ENCODE assay signal across 9 cellular contexts in the genomic region with DNA sequence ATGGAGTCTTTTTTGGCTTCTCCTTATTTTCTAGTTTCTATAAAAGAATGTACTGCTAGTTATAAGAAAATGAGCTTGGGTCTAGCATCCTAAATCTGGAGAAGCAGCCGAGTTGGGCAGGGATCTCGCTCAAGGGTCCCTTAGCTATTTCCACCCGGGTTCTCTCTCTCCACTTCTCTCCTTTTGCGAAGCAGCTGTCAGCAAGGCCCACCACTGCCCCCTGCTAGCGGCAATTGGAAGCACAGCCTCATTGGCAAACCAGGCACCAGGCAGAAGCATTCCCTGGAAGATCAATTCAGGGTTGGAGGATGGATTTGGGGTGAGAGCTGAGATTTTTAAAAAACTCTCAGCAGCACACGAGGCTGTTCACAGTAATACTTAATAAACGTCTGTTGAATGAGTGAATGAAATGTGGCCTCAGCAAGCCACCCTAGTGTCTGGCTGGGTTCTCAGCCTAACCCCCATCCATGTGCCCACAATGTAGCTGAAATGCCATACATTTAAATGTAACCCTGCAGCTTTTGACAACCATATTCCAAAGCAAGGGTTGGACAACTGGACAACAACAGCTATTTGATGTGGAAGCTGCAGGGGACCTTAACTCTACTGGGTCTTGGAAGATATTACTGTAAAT. TPM values are rescaled to one million over a fixed set of nuclear protein-coding genes. Genes with fewer than 3 reads are reported as not detected.
DNase-seq lines count a peak whose midpoint lies in the region; ATAC-seq, FAIRE-seq and TF ChIP-seq lines count a peak whose summit lies in the region.
"Had no signal": no experiment of that assay in that cellular context is flagged by ENCODE, and none has a peak within 500 bp of the region (broad histone marks: within the 10 kb centered on the region; RNA-seq: fewer than 3 reads in every experiment).

No MANE protein-coding gene starts in this region.

- H3K4me3 ChIP-seq in GM12875 (ENCODE audit: low read depth, low read length) (no peak overlapping the region), fibroblast of mammary gland (ENCODE audit: control insufficient read depth, low read depth, low read length) (no peak overlapping the region), neural cell (ENCODE audit: low read length) (no peak overlapping the region), stomach (no peak overlapping the region)

- DNase-seq in RCC 7860 (ENCODE audit: low spot score): peak; percentile 50
- peak; percentile 75 to 78 for DNase-seq in activated T-cell treated with anti-CD3 and anti-CD28 coated beads, Interleukin-2, amount 50 U/mL, for 72 hours
- peak; percentile 52 for DNase-seq in fibroblast of mammary gland (ENCODE audit: low read depth)
- DNase-seq in stomach: peak; percentile 84

- no peaks in the 10 kb centered on the region for H4K20me1 ChIP-seq in neural cell (ENCODE audit: insufficient read depth)

- ATAC-seq in HG03571 (IDR thresholded peaks at IDR 0.05; ENCODE audit: unreplicated experiment) (peak; percentile 47), GM18873 (IDR thresholded peaks at IDR 0.05; ENCODE audit: low FRiP score, unreplicated experiment) (no peak)
- peak; percentile 66 to 70 for ATAC-seq in activated T-cell treated with anti-CD3 and anti-CD28 coated beads, Interleukin-2, amount 50 U/mL, for 72 hours (replicated peaks in 1 of 2)

- H3F3A ChIP-seq in neural cell (ENCODE audit: insufficient read depth, low read length, poor library complexity, severe bottlenecking): no peaks in the 10 kb centered on the region

- no peak overlapping the region for H3K4me2 ChIP-seq in neural cell (ENCODE audit: low read length)

- no peak overlapping the region for H3K27ac Mint-ChIP-seq in activated T-cell treated with anti-CD3 and anti-CD28 coated beads, Interleukin-2, amount 50 U/mL, for 72 hours

- H3K36me3 ChIP-seq in neural cell (ENCODE audit: insufficient read depth, low read length) (peaks cover 13% of the 10 kb centered on the region), stomach (peaks cover 24 to 78% (median 76%) of the 10 kb centered on the region in 4 donors)

- no peaks in the 10 kb centered on the region for H3K27me3 ChIP-seq in neural cell (ENCODE audit: insufficient read depth, low read depth, low read length)
- H3K27me3 ChIP-seq in stomach: no peaks in the 10 kb centered on the region

- no peaks in the 10 kb centered on the region for H3K9me2 ChIP-seq in neural cell (ENCODE audit: insufficient read depth, low read length)

- no peaks in the 10 kb centered on the region for H3K79me2 ChIP-seq in neural cell (replicated peaks; ENCODE audit: insufficient read depth, low read length)

- H3K9ac ChIP-seq in neural cell (ENCODE audit: low read length): no peak overlapping the region

- no peak for TF ChIP-seq EP300 in neural cell (conservative IDR thresholded peaks at IDR 0.05; ENCODE audit: poor library complexity, severe bottlenecking)
- no peak for TF ChIP-seq EP300 in stomach (IDR thresholded peaks at IDR 0.05)

- TF ChIP-seq CTCF in GM12875 (IDR thresholded peaks at IDR 0.05; ENCODE audit: borderline replicate concordance, insufficient read depth, low read depth, low read length) (peak; percentile 91), fibroblast of mammary gland (conservative IDR thresholded peaks at IDR 0.05; ENCODE audit: control insufficient read depth, insufficient read depth, low read depth, low read length) (peak; percentile 97), neural cell (IDR thresholded peaks at IDR 0.05; ENCODE audit: poor library complexity, severe bottlenecking) (peak; percentile 84), stomach (IDR thresholded peaks at IDR 0.05) (peak in 6 of 7 experiments; percentile 34 to 97 (median 93))

- no peak for FAIRE-seq in RCC 7860 (lab: Jason Lieb, UNC)

- no peak overlapping the region for H3K27ac ChIP-seq in neural cell (ENCODE audit: low read length)
- peak overlapping the region in 2 of 5 donors; percentile 2 to 40 for H3K27ac ChIP-seq in stomach
- H3K27ac ChIP-seq: epithelial cell of prostate had no signal

- H2AFZ ChIP-seq in neural cell (ENCODE audit: low read depth, low read length): no peak overlapping the region

- H3K36me3 Mint-ChIP-seq in activated T-cell treated with anti-CD3 and anti-CD28 coated beads, Interleukin-2, amount 50 U/mL, for 72 hours (ENCODE audit: insufficient read depth in 2 of 2): peaks cover 3 to 14% of the 10 kb centered on the region in 2 donors

- 3 to 7% (median 5%) methylated on average over 7 of the region's 7 CpGs for WGBS in stomach, 5 donors

- H3K9me3 ChIP-seq in neural cell (ENCODE audit: low read length) (no peaks in the 10 kb centered on the region), stomach (no peaks in the 10 kb centered on the region)

- no peaks in the 10 kb centered on the region for H3K27me3 Mint-ChIP-seq in activated T-cell treated with anti-CD3 and anti-CD28 coated beads, Interleukin-2, amount 50 U/mL, for 72 hours (ENCODE audit: low read depth)

- intact Hi-C loops in stomach (cut with DNase I; ENCODE audit: low total_unique reads): loop anchor here (5.0 kb wide), 1 partner anchor 63 kb away; no protein-coding TSS in a partner anchor

- no peak overlapping the region for H3K4me3 Mint-ChIP-seq in activated T-cell treated with anti-CD3 and anti-CD28 coated beads, Interleukin-2, amount 50 U/mL, for 72 hours

- H3K9me3 Mint-ChIP-seq in activated T-cell treated with anti-CD3 and anti-CD28 coated beads, Interleukin-2, amount 50 U/mL, for 72 hours: no peaks in the 10 kb centered on the region

- peak; percentile 79 for TF ChIP-seq RAD21 in neural cell (conservative IDR thresholded peaks at IDR 0.05)

- peaks cover 0 to 23% (median 11%) of the 10 kb centered on the region in 4 donors for H3K4me1 ChIP-seq in stomach

- no peak for TF ChIP-seq POLR2A in stomach (IDR thresholded peaks at IDR 0.05)

- H3K4me1 Mint-ChIP-seq in activated T-cell treated with anti-CD3 and anti-CD28 coated beads, Interleukin-2, amount 50 U/mL, for 72 hours (ENCODE audit: low read depth): peaks cover 6% of the 10 kb centered on the region

TF ChIP-seq in neural cell, 6 proteins besides CTCF, POLR2A, EP300 and RAD21:
- TF ChIP-seq MXI1 (conservative IDR thresholded peaks at IDR 0.05; ENCODE audit: poor library complexity, severe bottlenecking) (no peak), SMC3 (conservative IDR thresholded peaks at IDR 0.05; ENCODE audit: poor library complexity) (peak; percentile 85)

RNA-seq across cellular contexts. Expression of gene TNIP1, which starts 34.6 kb away (rescaled TPM):
- 100 to 1,000 TPM; 358 to 420 TPM for total RNA-seq in activated T-cell treated with anti-CD3 and anti-CD28 coated beads, Interleukin-2, amount 50 U/mL, for 72 hours
- polyA plus RNA-seq in neural cell: 3.1 and 3.3 TPM in 2 replicates
- polyA minus RNA-seq in neural cell: 4.2 and 4.9 TPM in 2 replicates
- 100 to 1,000 TPM in 3 of 5 donors, 10 to 100 TPM in 2; 67.4 to 136 (median 118) TPM for total RNA-seq in stomach
- 100 to 1,000 TPM in 1 of 3 donors, 10 to 100 TPM in 2; 45.1 to 122 (median 90.8) TPM for polyA plus RNA-seq in stomach

RNA-seq across cellular contexts. Expression of gene ANXA6, which starts 42.2 kb away (rescaled TPM):
- 100 to 1,000 TPM; 127 to 171 TPM for total RNA-seq in activated T-cell treated with anti-CD3 and anti-CD28 coated beads, Interleukin-2, amount 50 U/mL, for 72 hours
- 27.5 and 51.9 TPM in 2 replicates for polyA plus RNA-seq in neural cell
- 42.9 and 45.8 TPM in 2 replicates for polyA minus RNA-seq in neural cell
- 100 to 1,000 TPM in 3 of 5 donors, 10 to 100 TPM in 2; 28.4 to 240 (median 133) TPM for total RNA-seq in stomach
- polyA plus RNA-seq in stomach: 100 to 1,000 TPM in 1 of 3 donors, 10 to 100 TPM in 2; 66.0 to 103 (median 73.6) TPM
